ENCODE assay signal across 6 cellular contexts in the genomic region with DNA sequence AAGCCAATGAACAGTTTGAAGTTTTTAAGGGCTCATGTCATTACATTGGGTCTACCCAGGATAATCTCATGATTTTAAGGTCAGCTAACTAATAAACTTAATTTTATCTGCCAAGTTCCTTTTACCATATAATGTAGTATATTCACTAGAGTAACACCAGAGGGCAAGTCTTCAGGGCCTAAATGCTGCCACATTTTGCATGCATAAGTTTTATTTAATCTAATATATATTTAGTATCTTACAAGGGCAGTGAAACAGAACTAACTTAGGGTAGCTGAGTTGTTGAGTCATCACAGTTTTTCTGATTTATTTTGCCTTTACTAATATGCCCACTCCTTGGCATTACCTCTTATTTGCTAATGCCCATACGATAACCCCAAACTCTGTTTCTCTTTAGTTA.
"Had no signal": no experiment of that assay in that cellular context is flagged by ENCODE, and none has a peak within 500 bp of the region (broad histone marks: within the 10 kb centered on the region; RNA-seq: fewer than 3 reads in every experiment).

No MANE protein-coding gene starts in this region.

- H3K4me1 ChIP-seq: HAP-1 had no signal

- H3K9ac ChIP-seq: GM23248 had no signal

- H3K9me3 ChIP-seq: HAP-1 had no signal

- DNase-seq: GM23248, GOT3, H7, IMR-90 had no signal

- H3K27ac ChIP-seq: GM23248 had no signal

- ATAC-seq: HCT116 had no signal

- H3K4me3 ChIP-seq: GM23248, HAP-1 had no signal

- H2AFZ ChIP-seq: GM23248 had no signal

- H3K36me3 ChIP-seq: HAP-1 had no signal
